ENCODE assay signal across 2 cellular contexts in genomic region chr4:185137233-185137925, GRCh38.
TF ChIP-seq lines count a peak whose summit lies in the region.

No MANE protein-coding gene starts in this region.

TF ChIP-seq in GM23338, 12 proteins besides CTCF, POLR2A, EP300 and RAD21 (continued from another document):
- TF ChIP-seq ETS1 (IDR thresholded peaks at IDR 0.05) (no peak), ZNF462 (CRISPR knock-in tag; IDR thresholded peaks at IDR 0.05) (no peak), EZH2phosphoT487 (IDR thresholded peaks at IDR 0.05; ENCODE audit: unreplicated experiment) (no peak), NANOG (IDR thresholded peaks at IDR 0.05; ENCODE audit: borderline replicate concordance) (no peak), ZNF331 (CRISPR knock-in tag; IDR thresholded peaks at IDR 0.05; ENCODE audit: low read depth) (no peak), CREB1 (CRISPR knock-in tag; IDR thresholded peaks at IDR 0.05; ENCODE audit: low read depth) (no peak), REST (IDR thresholded peaks at IDR 0.05; ENCODE audit: unreplicated experiment) (no peak), STAT1 (IDR thresholded peaks at IDR 0.05; ENCODE audit: unreplicated experiment) (no peak), JUNB (IDR thresholded peaks at IDR 0.05; ENCODE audit: unreplicated experiment) (no peak), POLR2AphosphoS5 (IDR thresholded peaks at IDR 0.05; ENCODE audit: low read depth) (no peak)
TF ChIP-seq in GM23338: peak in this region for 0.

TF ChIP-seq in K562, 482 proteins besides CTCF, POLR2A, EP300 and RAD21 (continued from another document):
- TF ChIP-seq ZBTB33 (CRISPR knock-in tag; IDR thresholded peaks at IDR 0.05) (no peak), PYGO2 (tag; IDR thresholded peaks at IDR 0.05) (no peak)
